Comparison of ENCODE assay signal across 10 cellular contexts in genomic region chr1:210932104-210932503, GRCh38.
"Had no signal": no experiment of that assay in that cellular context is flagged by ENCODE, and none has a peak within 500 bp of the region (broad histone marks: within the 10 kb centered on the region; RNA-seq: fewer than 3 reads in every experiment).

No MANE protein-coding gene starts in this region.

- H2AFZ ChIP-seq: GM23248, GM23338 had no signal

- H3K9me3 Mint-ChIP-seq: GM23338, H9, HFFc6 had no signal

- H3K36me3 ChIP-seq: HAP-1 had no signal

- FAIRE-seq: H1 had no signal

- H3K4me1 ChIP-seq: HAP-1 had no signal

- H3K27ac Mint-ChIP-seq: GM23338, H9, HFFc6 had no signal

- DNase-seq: GM23248, GOT3, H7, H9, HCEC 1CT, HFFc6 had no signal

- H3K9ac ChIP-seq: GM23248 had no signal

- ATAC-seq: GM23338, HCT116 had no signal

- H3K4me3 ChIP-seq: GM23248, GM23338, HAP-1 had no signal

- H3K27ac ChIP-seq: GM23248 had no signal

- H3K9me3 ChIP-seq: HAP-1 had no signal

- H3K4me2 ChIP-seq: GM23338 had no signal
